ENCODE assay signal across 17 cellular contexts in the genomic region with DNA sequence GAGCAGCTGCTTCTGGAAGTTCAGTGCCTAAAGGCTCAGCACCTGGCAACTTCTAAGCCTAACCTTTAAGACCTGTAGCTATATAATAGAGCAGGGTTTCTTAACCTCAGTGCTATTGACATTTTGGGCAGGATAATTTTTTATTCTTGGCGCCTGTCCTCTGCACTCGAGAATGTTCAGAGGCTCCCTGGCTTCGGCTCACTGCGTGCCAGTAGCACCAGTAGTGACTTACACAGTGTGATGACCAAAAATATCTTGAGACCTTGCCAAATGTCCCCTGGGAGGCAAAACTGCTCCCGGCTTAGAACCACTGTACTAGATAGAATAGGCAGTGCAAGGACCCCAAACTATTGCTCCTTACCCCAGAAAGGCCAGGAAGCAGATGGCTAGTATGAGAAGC. TPM values are rescaled to one million over a fixed set of nuclear protein-coding genes. Genes with fewer than 3 reads are reported as not detected.
"Had no signal": no experiment of that assay in that cellular context is flagged by ENCODE, and none has a peak within 500 bp of the region (broad histone marks: within the 10 kb centered on the region; RNA-seq: fewer than 3 reads in every experiment).

No MANE protein-coding gene starts in this region.

- H3K4me1 Mint-ChIP-seq: nephron progenitor cell had no signal

- H3K27ac Mint-ChIP-seq: nephron progenitor cell had no signal

- H3K4me3 Mint-ChIP-seq: nephron progenitor cell had no signal

- H3K27ac ChIP-seq: ascending aorta, cardiac muscle cell, gastroesophageal sphincter, hepatocyte, psoas muscle, spleen, stomach, testis had no signal

- ATAC-seq: gastroesophageal sphincter, left lobe of liver, psoas muscle, sciatic nerve had no signal

- H3K9me3 ChIP-seq: ascending aorta, gastroesophageal sphincter, psoas muscle, spleen, stomach, testis had no signal

- H3K36me3 ChIP-seq: ascending aorta, cardiac muscle cell, gastroesophageal sphincter, stomach had no signal

- H3K79me2 ChIP-seq: hepatocyte had no signal

- H3K4me3 ChIP-seq: ascending aorta, cardiac muscle cell, gastroesophageal sphincter, hepatocyte, psoas muscle, spleen, stomach, testis had no signal

- DNase-seq: activated CD4-positive, alpha-beta T cell treated with anti-CD3 and anti-CD28 coated beads, Interleukin-2, amount 50 U/mL, for 4 hours; activated CD4-positive, CD25-positive, alpha-beta regulatory T cell treated with anti-CD3 and anti-CD28 coated beads, Interleukin-2, amount 50 U/mL, for 72 hours; activated naive CD4-positive, alpha-beta T cell; activated T-cell treated with anti-CD3 and anti-CD28 coated beads for 4 hours; islet precursor cell; nephron progenitor cell; psoas muscle; spleen; stomach; T-helper 9 cell; testis had no signal

- H2AFZ ChIP-seq: hepatocyte had no signal

- H3K27me3 ChIP-seq: ascending aorta, cardiac muscle cell, gastroesophageal sphincter, hepatocyte, testis had no signal

- H3K4me1 ChIP-seq: ascending aorta, gastroesophageal sphincter, psoas muscle, stomach, testis had no signal

- H3K4me2 ChIP-seq: hepatocyte had no signal

RNA-seq across cellular contexts. Expression of gene ZCCHC18, which starts 6.5 kb away (rescaled TPM):
- total RNA-seq: left lobe of liver had no signal
